In genomic region chr1:16393255-16394177, GRCh38 we compare ENCODE assay signal across 13 cellular contexts. TPM values are rescaled to one million over a fixed set of nuclear protein-coding genes. Genes with fewer than 3 reads are reported as not detected.
A peak's percentile ranks its signal among the peaks of the same experiment; 100 is the strongest.
DNase-seq lines count a peak whose midpoint lies in the region; ATAC-seq and TF ChIP-seq lines count a peak whose summit lies in the region.
"Had no signal": no experiment of that assay in that cellular context is flagged by ENCODE, and none has a peak within 500 bp of the region (broad histone marks: within the 10 kb centered on the region; RNA-seq: fewer than 3 reads in every experiment).

No MANE protein-coding gene starts in this region.

- CTCF ChIA-PET in activated CD8-positive, alpha-beta memory T cell treated with anti-CD3 and anti-CD28 coated beads, Interleukin-2, amount 10 ng/mL, durations not matched to agents 7 days and 5 days (lab: Charles Lee), result interaction anchor here (1.1 to 1.8 kb wide), 2 partner anchors 20 to 47 kb away, joined by 3 to 5 read pairs; partner anchors contain the start of gene NECAP2

- no peak for ATAC-seq in activated CD8-positive, alpha-beta memory T cell treated with anti-CD3 and anti-CD28 coated beads, Interleukin-2, amount 10 ng/mL, durations not matched to agents 7 days and 5 days
- ATAC-seq in stimulated activated memory B cell treated with anti-CD40 and anti-IgM and Interleukin-4, amounts not matched to agents 10 μg/mL and 1 μg/mL and 100 μg/mL, for 72 hours, result no peak
- no peak for ATAC-seq in GM21528 (IDR thresholded peaks at IDR 0.05; ENCODE audit: low FRiP score, unreplicated experiment)

- H3K36me3 Mint-ChIP-seq in activated CD8-positive, alpha-beta memory T cell treated with anti-CD3 and anti-CD28 coated beads, Interleukin-2, amount 10 ng/mL, durations not matched to agents 7 days and 5 days, result peaks cover 32% of the 10 kb centered on the region
- H3K36me3 Mint-ChIP-seq in activated naive CD8-positive, alpha-beta T cell, result peaks cover 2% of the 10 kb centered on the region
- peaks cover 4 to 18% (median 7%) of the 10 kb centered on the region in 3 donors for H3K36me3 Mint-ChIP-seq in immature natural killer cell
- peaks cover 63% of the 10 kb centered on the region for H3K36me3 Mint-ChIP-seq in stimulated activated memory B cell treated with anti-CD40 and anti-IgM and Interleukin-4, amounts not matched to agents 10 μg/mL and 1 μg/mL and 100 μg/mL, for 72 hours

- no peaks in the 10 kb centered on the region for H3K9me3 Mint-ChIP-seq in activated CD8-positive, alpha-beta memory T cell treated with anti-CD3 and anti-CD28 coated beads, Interleukin-2, amount 10 ng/mL, durations not matched to agents 7 days and 5 days (ENCODE audit: low read depth)
- no peaks in the 10 kb centered on the region for H3K9me3 Mint-ChIP-seq in activated naive CD8-positive, alpha-beta T cell (ENCODE audit: low read depth)
- no peaks in the 10 kb centered on the region for H3K9me3 Mint-ChIP-seq in immature natural killer cell
- H3K9me3 Mint-ChIP-seq in stimulated activated memory B cell treated with anti-CD40 and anti-IgM and Interleukin-4, amounts not matched to agents 10 μg/mL and 1 μg/mL and 100 μg/mL, for 72 hours, result no peaks in the 10 kb centered on the region

- DNase-seq in activated CD8-positive, alpha-beta memory T cell treated with anti-CD3 and anti-CD28 coated beads, Interleukin-2, amount 10 ng/mL, durations not matched to agents 7 days and 5 days, result no peak
- no peak for DNase-seq in activated CD8-positive, alpha-beta memory T cell treated with anti-CD3 and anti-CD28 coated beads, Interleukin-2, amount 50 U/mL, for 4 hours
- DNase-seq in immature natural killer cell, result no peak
- DNase-seq in GM13976 (ENCODE audit: low spot score), result no peak
- no peak for DNase-seq in SW 1271 (lab: John Stamatoyannopoulos, UW)
- DNase-seq: activated CD4-positive, alpha-beta T cell treated with anti-CD3 and anti-CD28 coated beads for 4 hours; NCI-H2171 treated with DMSO at 0.1 percent for 48 hours; SHP77 treated with DMSO at 0.1 percent for 48 hours had no signal

- H3K27ac Mint-ChIP-seq in activated CD8-positive, alpha-beta memory T cell treated with anti-CD3 and anti-CD28 coated beads, Interleukin-2, amount 10 ng/mL, durations not matched to agents 7 days and 5 days, result peak overlapping the region; percentile 56
- H3K27ac Mint-ChIP-seq in activated naive CD8-positive, alpha-beta T cell, result peak overlapping the region; percentile 22
- H3K27ac Mint-ChIP-seq in immature natural killer cell, result peak overlapping the region in 5 of 6 donors; percentile 50 to 84 (median 56)
- peak overlapping the region; percentile 46 for H3K27ac Mint-ChIP-seq in stimulated activated memory B cell treated with anti-CD40 and anti-IgM and Interleukin-4, amounts not matched to agents 10 μg/mL and 1 μg/mL and 100 μg/mL, for 72 hours

- no peak for TF ChIP-seq CTCF in GM13976 (IDR thresholded peaks at IDR 0.05; ENCODE audit: borderline replicate concordance, control extremely low read depth, extremely low read depth, insufficient read depth, missing control alignments)

- H3K4me1 Mint-ChIP-seq in activated CD8-positive, alpha-beta memory T cell treated with anti-CD3 and anti-CD28 coated beads, Interleukin-2, amount 10 ng/mL, durations not matched to agents 7 days and 5 days, result peaks cover 36% of the 10 kb centered on the region
- H3K4me1 Mint-ChIP-seq in activated naive CD8-positive, alpha-beta T cell (ENCODE audit: low read depth), result peaks cover 43% of the 10 kb centered on the region
- peaks cover 47 to 53% of the 10 kb centered on the region in 2 donors for H3K4me1 Mint-ChIP-seq in immature natural killer cell
- H3K4me1 Mint-ChIP-seq in stimulated activated memory B cell treated with anti-CD40 and anti-IgM and Interleukin-4, amounts not matched to agents 10 μg/mL and 1 μg/mL and 100 μg/mL, for 72 hours, result peaks cover 54% of the 10 kb centered on the region

- H3K27me3 Mint-ChIP-seq in activated CD8-positive, alpha-beta memory T cell treated with anti-CD3 and anti-CD28 coated beads, Interleukin-2, amount 10 ng/mL, durations not matched to agents 7 days and 5 days, result no peaks in the 10 kb centered on the region
- no peaks in the 10 kb centered on the region for H3K27me3 Mint-ChIP-seq in activated naive CD8-positive, alpha-beta T cell
- peaks cover 2 to 10% (median 9%) of the 10 kb centered on the region in 3 donors for H3K27me3 Mint-ChIP-seq in immature natural killer cell (ENCODE audit: low read depth in 3 of 3)
- no peaks in the 10 kb centered on the region for H3K27me3 Mint-ChIP-seq in stimulated activated memory B cell treated with anti-CD40 and anti-IgM and Interleukin-4, amounts not matched to agents 10 μg/mL and 1 μg/mL and 100 μg/mL, for 72 hours

- in situ Hi-C loops in GM13976 (cut with MboI; ENCODE audit: low sequenced_read_pairs, unreplicated experiment), result no loop called here

- no peak overlapping the region for H3K4me3 Mint-ChIP-seq in activated CD8-positive, alpha-beta memory T cell treated with anti-CD3 and anti-CD28 coated beads, Interleukin-2, amount 10 ng/mL, durations not matched to agents 7 days and 5 days
- H3K4me3 Mint-ChIP-seq in activated naive CD8-positive, alpha-beta T cell, result no peak overlapping the region
- H3K4me3 Mint-ChIP-seq in immature natural killer cell, result no peak overlapping the region
- H3K4me3 Mint-ChIP-seq in stimulated activated memory B cell treated with anti-CD40 and anti-IgM and Interleukin-4, amounts not matched to agents 10 μg/mL and 1 μg/mL and 100 μg/mL, for 72 hours, result no peak overlapping the region

RNA-seq across cellular contexts. Expression of gene SZRD1, which starts 26.5 kb away (rescaled TPM):
- total RNA-seq in activated CD8-positive, alpha-beta memory T cell treated with anti-CD3 and anti-CD28 coated beads, Interleukin-2, amount 10 ng/mL, durations not matched to agents 7 days and 5 days, result 100 to 1,000 TPM; 161 to 189 TPM
- polyA plus RNA-seq in immature natural killer cell, result 10 to 100 TPM; 55.8 to 81.5 (median 80.7) TPM

RNA-seq across cellular contexts. Expression of gene FBXO42, which starts 41.2 kb away (rescaled TPM):
- 10 to 100 TPM; 17.6 to 19.7 TPM for total RNA-seq in activated CD8-positive, alpha-beta memory T cell treated with anti-CD3 and anti-CD28 coated beads, Interleukin-2, amount 10 ng/mL, durations not matched to agents 7 days and 5 days
- polyA plus RNA-seq in immature natural killer cell, result 10 to 100 TPM; 12.2 to 26.2 (median 24.7) TPM

RNA-seq across cellular contexts. Expression of gene SPATA21, which starts 43.7 kb away (rescaled TPM):
- not detected for total RNA-seq in activated CD8-positive, alpha-beta memory T cell treated with anti-CD3 and anti-CD28 coated beads, Interleukin-2, amount 10 ng/mL, durations not matched to agents 7 days and 5 days
- not detected for polyA plus RNA-seq in immature natural killer cell
- total RNA-seq: aorta, endothelial cell of umbilical vein had no signal
- polyA plus RNA-seq: endothelial cell of umbilical vein had no signal

RNA-seq across cellular contexts. Expression of gene NECAP2, which starts 47.0 kb away (rescaled TPM):
- 10 to 100 TPM; 71.0 to 88.3 TPM for total RNA-seq in activated CD8-positive, alpha-beta memory T cell treated with anti-CD3 and anti-CD28 coated beads, Interleukin-2, amount 10 ng/mL, durations not matched to agents 7 days and 5 days
- 100 to 1,000 TPM; 108 to 141 (median 124) TPM for polyA plus RNA-seq in immature natural killer cell
